16 cellular contexts compared by ENCODE assay signal in the genomic region with DNA sequence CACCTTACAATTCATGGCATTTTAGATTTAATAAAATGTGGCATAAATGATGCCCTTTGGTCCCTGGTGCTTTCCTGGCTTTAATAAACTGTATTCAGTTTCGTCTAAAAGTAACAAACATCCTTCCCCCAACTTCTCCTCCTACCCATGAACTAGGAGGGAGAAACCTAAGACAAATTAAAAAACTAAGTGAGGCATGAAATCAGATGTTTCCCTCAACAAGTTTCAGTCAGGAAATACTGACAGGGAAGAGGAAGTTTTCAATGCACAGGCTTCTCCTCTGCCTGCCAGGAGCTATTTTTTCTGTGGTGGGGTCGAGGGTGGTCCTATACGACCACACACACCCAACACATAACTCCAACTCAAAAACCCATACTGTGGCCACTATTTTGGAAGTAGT. TPM values are rescaled to one million over a fixed set of nuclear protein-coding genes. Genes with fewer than 3 reads are reported as not detected.
DNase-seq lines count a peak whose midpoint lies in the region; ATAC-seq and TF ChIP-seq lines count a peak whose summit lies in the region.
"Had no signal": no experiment of that assay in that cellular context is flagged by ENCODE, and none has a peak within 500 bp of the region (broad histone marks: within the 10 kb centered on the region; RNA-seq: fewer than 3 reads in every experiment).

No MANE protein-coding gene starts in this region.

- no peak for TF ChIP-seq EP300 in transverse colon (IDR thresholded peaks at IDR 0.05; ENCODE audit: low read depth)

- DNase-seq in A673 (ENCODE audit: low spot score) (peak; percentile 15), dermis blood vessel endothelial cell (peak; percentile 28), NCI-H2029 (lab: John Stamatoyannopoulos, UW) (no peak), transverse colon (no peak), inferior parietal cortex (ENCODE audit: extremely low spot score) (no peak)
- DNase-seq in CD8-positive, alpha-beta memory T cell, result no peak
- DNase-seq: activated effector memory CD4-positive, alpha-beta T cell treated with anti-CD3 and anti-CD28 coated beads, Interleukin-2, amount 50 U/mL, for 16 hours; Calu3; effector CD4-positive, alpha-beta T cell; NCI-H187; NCI-H345; NK-92 treated with Interleukin-12 subunit alpha and Interleukin-12 subunit beta, amount 100 ng/mL, for 24 hours had no signal

- no peaks in the 10 kb centered on the region for H3F3A ChIP-seq in OCI-LY1 (ENCODE audit: insufficient read depth, low read length)

- CTCF ChIA-PET in A673 (lab: Charles Lee), result no interaction called here
- CTCF ChIA-PET in CD8-positive, alpha-beta memory T cell (lab: Charles Lee), result no interaction called here

- WGBS in transverse colon (ENCODE audit: low coverage in 1 of 2), 2 donors, result 70 to 73% methylated on average over 3 of the region's 3 CpGs

- H3K9me2 ChIP-seq in OCI-LY1 (ENCODE audit: low read depth, low read length), result no peaks in the 10 kb centered on the region

- in situ Hi-C loops in transverse colon (cut with MboI; ENCODE audit: low pct_ligation_motif_present in 1 of 4, low pct_unique_long_range_greater_than_20kb in 1 of 4, low sequenced_read_pairs in 3 of 4), result no loop called here

- peaks cover 80% of the 10 kb centered on the region for H3K79me2 ChIP-seq in OCI-LY1 (ENCODE audit: insufficient read depth, low read length)

- H3K36me3 Mint-ChIP-seq in CD8-positive, alpha-beta memory T cell, result peaks cover 8 to 55% (median 12%) of the 10 kb centered on the region in 3 donors

- intact Hi-C loops in A673 (cut with micrococcal nuclease; ENCODE audit: unreplicated experiment) (no loop called here), transverse colon (cut with DNase I; ENCODE audit: low total_unique reads) (no loop called here)

- H3K4me1 ChIP-seq in A673 (ENCODE audit: insufficient read depth, low read length, poor library complexity, severe bottlenecking) (peaks cover 6% of the 10 kb centered on the region), OCI-LY1 (ENCODE audit: insufficient read depth, low read length, severe bottlenecking) (peaks cover 19% of the 10 kb centered on the region), transverse colon (no peaks in the 10 kb centered on the region)
- peaks cover 35% of the 10 kb centered on the region for H3K4me1 ChIP-seq in CD8-positive, alpha-beta memory T cell (ENCODE audit: insufficient read depth, low read length)
- H3K4me1 ChIP-seq: ascending aorta had no signal

- peaks cover 59 to 77% (median 76%) of the 10 kb centered on the region in 3 donors for H3K4me1 Mint-ChIP-seq in CD8-positive, alpha-beta memory T cell

- TF ChIP-seq POLR2A in transverse colon (IDR thresholded peaks at IDR 0.05), result no peak

- no peak overlapping the region for H3K4me3 ChIP-seq in A673 (ENCODE audit: low read depth, low read length, poor library complexity, severe bottlenecking)
- no peak overlapping the region for H3K4me3 ChIP-seq in CD8-positive, alpha-beta memory T cell (ENCODE audit: low read length)
- peak overlapping the region; percentile 4 for H3K4me3 ChIP-seq in OCI-LY1 (ENCODE audit: low read depth, low read length, poor library complexity, severe bottlenecking)
- H3K4me3 ChIP-seq in transverse colon, result no peak overlapping the region
- H3K4me3 ChIP-seq: ascending aorta had no signal

- BruUV-seq in A673 (replicated peaks; lab: Mats Ljungman, UMichigan), result no TSS peak

- TF ChIP-seq CTCF in A673 (conservative IDR thresholded peaks at IDR 0.05; ENCODE audit: low read depth, low read length), result no peak
- no peak for TF ChIP-seq CTCF in OCI-LY1 (IDR thresholded peaks at IDR 0.05; ENCODE audit: low read length)
- TF ChIP-seq CTCF in transverse colon (IDR thresholded peaks at IDR 0.05), result no peak

- H3K9me3 ChIP-seq in A673 (ENCODE audit: low read depth, low read length, poor library complexity, severe bottlenecking) (no peaks in the 10 kb centered on the region), OCI-LY1 (ENCODE audit: low read length) (no peaks in the 10 kb centered on the region), transverse colon (no peaks in the 10 kb centered on the region)
- H3K9me3 ChIP-seq in CD8-positive, alpha-beta memory T cell (ENCODE audit: low read length), result no peaks in the 10 kb centered on the region
- H3K9me3 ChIP-seq: ascending aorta had no signal

- H3K4me2 ChIP-seq in OCI-LY1 (ENCODE audit: low read length), result peak overlapping the region; percentile 18; the same call in 1 of the 2 replicates

- ATAC-seq in GM19455 (IDR thresholded peaks at IDR 0.05; ENCODE audit: unreplicated experiment), result no peak
- ATAC-seq: activated CD4-positive, CD25-positive, alpha-beta regulatory T cell treated with anti-CD3 and anti-CD28 coated beads, Interleukin-2, amount 50 U/mL, for 24 hours had no signal

- H3K9ac ChIP-seq in OCI-LY1 (ENCODE audit: low read length), result peak overlapping the region; percentile 13; the same call in 1 of the 2 replicates

- peak overlapping the region in 7 of 8 donors; percentile 3 to 76 (median 29) for H3K27ac Mint-ChIP-seq in CD8-positive, alpha-beta memory T cell

- no peaks in the 10 kb centered on the region for H3K27me3 Mint-ChIP-seq in CD8-positive, alpha-beta memory T cell

- H3K27me3 ChIP-seq in A673 (replicated peaks; ENCODE audit: insufficient read depth, low read depth, low read length, poor library complexity) (no peaks in the 10 kb centered on the region), OCI-LY1 (ENCODE audit: insufficient read depth, low read length) (no peaks in the 10 kb centered on the region), transverse colon (no peaks in the 10 kb centered on the region)
- H3K27me3 ChIP-seq in CD8-positive, alpha-beta memory T cell (ENCODE audit: insufficient read depth, low read length, poor library complexity, severe bottlenecking), result no peaks in the 10 kb centered on the region
- H3K27me3 ChIP-seq: ascending aorta had no signal

- no peak overlapping the region for H2AFZ ChIP-seq in OCI-LY1 (ENCODE audit: low read length)

- POLR2A ChIA-PET in A673 (lab: Charles Lee; ENCODE audit: low non-redundant PET), result no interaction called here
- POLR2A ChIA-PET in CD8-positive, alpha-beta memory T cell (lab: Charles Lee), result interaction anchor here (1.4 kb wide), 1 partner anchor 10 kb away, joined by 4 read pairs; a partner anchor contains a TSS

- no peak overlapping the region for H3K4me3 Mint-ChIP-seq in CD8-positive, alpha-beta memory T cell

- no peaks in the 10 kb centered on the region for H3K9me3 Mint-ChIP-seq in CD8-positive, alpha-beta memory T cell

- H3K36me3 ChIP-seq in A673 (ENCODE audit: insufficient read depth, low read length, poor library complexity, severe bottlenecking), result peaks cover under 1% of the 10 kb centered on the region
- H3K36me3 ChIP-seq in CD8-positive, alpha-beta memory T cell (ENCODE audit: insufficient read depth, low read length), result peaks cover 10% of the 10 kb centered on the region
- peaks cover 51% of the 10 kb centered on the region for H3K36me3 ChIP-seq in OCI-LY1 (ENCODE audit: insufficient read depth, low read length)
- H3K36me3 ChIP-seq in transverse colon, result peaks cover 0 to 8% (median 0%) of the 10 kb centered on the region in 4 donors

- H3K27ac ChIP-seq in A673 (ENCODE audit: low read depth, low read length, poor library complexity, severe bottlenecking) (no peak overlapping the region), OCI-LY1 (ENCODE audit: low read depth, low read length, poor library complexity, severe bottlenecking) (peak overlapping the region; percentile 47), transverse colon (no peak overlapping the region)
- H3K27ac ChIP-seq in CD8-positive, alpha-beta memory T cell (ENCODE audit: low read depth, low read length), result no peak overlapping the region
- H3K27ac ChIP-seq: ascending aorta had no signal

- H4K20me1 ChIP-seq in OCI-LY1 (ENCODE audit: insufficient read depth, low read length), result no peaks in the 10 kb centered on the region

RNA-seq across cellular contexts. Expression of a gene that starts 10.0 kb away (rescaled TPM):
- 106 and 113 TPM in 2 replicates for total RNA-seq in A673 (2021)
- total RNA-seq in CD8-positive, alpha-beta memory T cell, result 100 to 1,000 TPM; 145 to 147 TPM
- polyA plus RNA-seq in CD8-positive, alpha-beta memory T cell, result 45.6 TPM
- total RNA-seq in dermis blood vessel endothelial cell, result 106 and 170 TPM in 2 replicates
- 10 to 100 TPM; 18.9 to 33.2 (median 27.1) TPM for total RNA-seq in transverse colon

Comparison
In these comparisons a context has a peak if more than half of its experiments do, and no peak if none do; other contexts are left out.
1. DNase-seq: peak in A673 (single experiment) and dermis blood vessel endothelial cell (single experiment); none in CD8-positive, alpha-beta memory T cell (0 of 5), NCI-H2029 (single experiment), transverse colon (single experiment) and inferior parietal cortex (single experiment).